In the genomic region with DNA sequence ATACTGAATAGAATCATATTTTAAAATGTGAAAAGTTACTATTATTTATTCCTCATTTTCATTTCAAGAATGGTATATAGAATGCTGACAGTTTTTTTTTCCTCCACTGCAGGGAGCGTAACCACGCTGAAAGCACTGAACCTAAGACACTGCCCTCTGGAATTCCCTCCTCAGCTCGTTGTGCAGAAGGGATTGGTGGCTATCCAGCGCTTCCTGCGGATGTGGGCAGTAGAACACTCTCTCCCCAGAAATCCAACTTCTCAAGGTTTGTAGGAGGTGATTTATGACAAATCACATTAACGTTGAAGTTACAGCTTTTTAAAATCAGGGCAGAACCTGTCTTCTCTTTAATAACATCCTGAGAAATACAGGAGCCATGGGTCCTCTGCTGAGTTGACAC, we compare ENCODE assay signal across 25 cellular contexts.
"Had no signal": no experiment of that assay in that cellular context is flagged by ENCODE, and none has a peak within 500 bp of the region (broad histone marks: within the 10 kb centered on the region; RNA-seq: fewer than 3 reads in every experiment).

No MANE protein-coding gene starts in this region.

- DNase-seq: activated B cell treated with CpG ODN at 0.5 μM for 24 hours; activated CD4-positive, alpha-beta memory T cell treated with anti-CD3 and anti-CD28 coated beads, Interleukin-2, amount 10 ng/mL, durations not matched to agents 7 days and 5 days; activated CD4-positive, alpha-beta T cell treated with anti-CD3 and anti-CD28 coated beads for 48 hours; activated CD4-positive, alpha-beta T cell treated with anti-CD3 and anti-CD28 coated beads, Interleukin-2, amount 10 ng/mL, durations not matched to agents 7 days and 5 days; activated CD4-positive, alpha-beta T cell treated with anti-CD3 and anti-CD28 coated beads, Interleukin-2, amount 50 U/mL, for 48 hours; activated CD4-positive, CD25-positive, alpha-beta regulatory T cell treated with anti-CD3 and anti-CD28 coated beads, Interleukin-2, amount 50 U/mL, for 72 hours; activated CD8-positive, alpha-beta memory T cell treated with anti-CD3 and anti-CD28 coated beads for 24 hours; activated CD8-positive, alpha-beta memory T cell treated with anti-CD3 and anti-CD28 coated beads, Interleukin-2, amount 10 ng/mL, durations not matched to agents 7 days and 5 days; activated CD8-positive, alpha-beta memory T cell treated with anti-CD3 and anti-CD28 coated beads, Interleukin-2, amount 50 U/mL, for 48 hours; activated CD8-positive, alpha-beta T cell treated with anti-CD3 and anti-CD28 coated beads, Interleukin-2, amount 10 ng/mL, durations not matched to agents 7 days and 5 days; activated effector memory CD4-positive, alpha-beta T cell treated with Interleukin-2 at 50 U/mL for 16 hours; activated gamma-delta T cell; activated naive CD4-positive, alpha-beta T cell treated with anti-CD3 and anti-CD28 coated beads, Interleukin-2, amount 10 ng/mL, durations not matched to agents 7 days and 5 days; activated naive CD4-positive, alpha-beta T cell treated with Interleukin-2 at 50 U/mL for 16 hours; activated naive CD8-positive, alpha-beta T cell treated with anti-CD3 and anti-CD28 coated beads, Interleukin-2, amount 50 U/mL, for 24 hours; activated T-cell treated with anti-CD3 and anti-CD28 coated beads, Interleukin-2, amount 50 U/mL, for 24 hours; activated T-cell treated with anti-CD3 and anti-CD28 coated beads, Interleukin-2, amount 50 U/mL, for 48 hours; amygdala; cerebellar nuclear complex; T-helper 1 cell; T-helper 2 cell; T-helper 9 cell had no signal

- H3K27ac ChIP-seq: ascending aorta, cardiac muscle cell, VCaP had no signal

- H3K4me3 ChIP-seq: ascending aorta, cardiac muscle cell had no signal

- H3K27me3 ChIP-seq: ascending aorta, cardiac muscle cell had no signal

- H3K4me1 ChIP-seq: ascending aorta had no signal
